In the genomic region with DNA sequence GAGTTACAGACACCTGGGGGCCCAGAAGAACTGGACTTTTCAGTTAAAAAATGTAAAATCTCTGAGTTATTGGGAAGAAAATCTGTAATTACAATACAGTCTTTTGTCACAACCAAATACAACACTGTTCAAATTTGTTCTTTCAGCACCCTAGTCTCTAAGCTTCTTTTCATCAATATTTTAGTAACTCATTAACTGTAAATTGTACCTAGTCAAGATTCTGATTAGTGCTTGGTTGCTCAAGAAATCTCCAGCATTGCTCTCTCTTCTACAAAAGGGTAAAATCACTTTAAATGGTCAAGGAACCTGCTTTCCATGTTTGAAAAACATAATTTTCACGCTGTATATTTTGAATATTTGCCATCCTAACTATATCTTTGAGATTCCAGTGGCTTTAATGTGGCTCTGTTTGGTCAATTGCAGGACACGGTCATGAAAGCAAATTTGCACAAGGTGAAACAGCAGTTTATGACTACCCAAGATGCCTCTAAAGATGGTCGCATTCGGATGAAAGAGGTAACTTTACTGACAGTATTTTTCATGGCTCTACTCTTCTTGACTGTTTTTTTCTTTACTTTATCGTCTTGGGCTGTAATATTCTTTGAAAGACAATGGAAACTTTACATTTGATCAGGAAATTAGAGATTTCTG, we compare ENCODE assay signal across 1 cellular context.
TF ChIP-seq lines count a peak whose summit lies in the region.

No MANE protein-coding gene starts in this region.

TF ChIP-seq in HepG2, 621 proteins besides CTCF, POLR2A, EP300 and RAD21 (continued from another document and continues in another):
- TF ChIP-seq, protein P1, sequence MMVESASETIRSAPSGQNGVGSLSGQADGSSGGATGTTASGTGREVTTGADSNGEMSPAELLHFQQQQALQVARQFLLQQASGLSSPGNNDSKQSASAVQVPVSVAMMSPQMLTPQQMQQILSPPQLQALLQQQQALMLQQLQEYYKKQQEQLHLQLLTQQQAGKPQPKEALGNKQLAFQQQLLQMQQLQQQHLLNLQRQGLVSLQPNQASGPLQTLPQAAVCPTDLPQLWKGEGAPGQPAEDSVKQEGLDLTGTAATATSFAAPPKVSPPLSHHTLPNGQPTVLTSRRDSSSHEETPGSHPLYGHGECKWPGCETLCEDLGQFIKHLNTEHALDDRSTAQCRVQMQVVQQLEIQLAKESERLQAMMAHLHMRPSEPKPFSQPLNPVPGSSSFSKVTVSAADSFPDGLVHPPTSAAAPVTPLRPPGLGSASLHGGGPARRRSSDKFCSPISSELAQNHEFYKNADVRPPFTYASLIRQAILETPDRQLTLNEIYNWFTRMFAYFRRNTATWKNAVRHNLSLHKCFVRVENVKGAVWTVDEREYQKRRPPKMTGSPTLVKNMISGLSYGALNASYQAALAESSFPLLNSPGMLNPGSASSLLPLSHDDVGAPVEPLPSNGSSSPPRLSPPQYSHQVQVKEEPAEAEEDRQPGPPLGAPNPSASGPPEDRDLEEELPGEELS (CRISPR knock-in tag; IDR thresholded peaks at IDR 0.05): 0 out of 2 replicates have a peak, but pooled peaks have one; percentile 16
- TF ChIP-seq NFRKB (IDR thresholded peaks at IDR 0.05) (no peak), SAP130 (CRISPR knock-in tag; IDR thresholded peaks at IDR 0.05; ENCODE audit: low read depth) (no peak), ZNF747 (CRISPR knock-in tag; IDR thresholded peaks at IDR 0.05; ENCODE audit: borderline replicate concordance) (no peak), STAG1 (CRISPR knock-in tag; IDR thresholded peaks at IDR 0.05) (no peak), FOXP1 (IDR thresholded peaks at IDR 0.05) (no peak), FOXP1 (CRISPR knock-in tag; IDR thresholded peaks at IDR 0.05) (peak; percentile 41; the same call in 1 of the 2 replicates), NCOA1 (CRISPR knock-in tag; IDR thresholded peaks at IDR 0.05) (no peak), NFKB2 (CRISPR knock-in tag; IDR thresholded peaks at IDR 0.05; ENCODE audit: borderline replicate concordance) (no peak), PITX1 (CRISPR knock-in tag; IDR thresholded peaks at IDR 0.05) (no peak), CEBPB (IDR thresholded peaks at IDR 0.05; ENCODE audit: borderline replicate concordance, low read depth, low read length) (peak; percentile 14; the same call in 1 of the 2 replicates), RBM39 (IDR thresholded peaks at IDR 0.05; ENCODE audit: low read depth, low read length, poor library complexity, severe bottlenecking) (no peak), CEBPG (CRISPR knock-in tag; IDR thresholded peaks at IDR 0.05) (peak; percentile 59), ZNF143 (CRISPR knock-in tag; IDR thresholded peaks at IDR 0.05) (no peak), MAFG (CRISPR knock-in tag; IDR thresholded peaks at IDR 0.05) (no peak), CENPX (CRISPR knock-in tag; IDR thresholded peaks at IDR 0.05) (no peak), ZNF746 (CRISPR knock-in tag; IDR thresholded peaks at IDR 0.05) (no peak), CREB1 (IDR thresholded peaks at IDR 0.05) (no peak), CREB1 (CRISPR knock-in tag; IDR thresholded peaks at IDR 0.05) (peak; percentile 42; the same call in 1 of the 2 replicates), ZNF225 (CRISPR knock-in tag; IDR thresholded peaks at IDR 0.05) (no peak), YY1 (IDR thresholded peaks at IDR 0.05; ENCODE audit: insufficient read depth, insufficient replicate concordance, low read depth, low read length) (peak; percentile 51)
- TF ChIP-seq, protein P2, sequence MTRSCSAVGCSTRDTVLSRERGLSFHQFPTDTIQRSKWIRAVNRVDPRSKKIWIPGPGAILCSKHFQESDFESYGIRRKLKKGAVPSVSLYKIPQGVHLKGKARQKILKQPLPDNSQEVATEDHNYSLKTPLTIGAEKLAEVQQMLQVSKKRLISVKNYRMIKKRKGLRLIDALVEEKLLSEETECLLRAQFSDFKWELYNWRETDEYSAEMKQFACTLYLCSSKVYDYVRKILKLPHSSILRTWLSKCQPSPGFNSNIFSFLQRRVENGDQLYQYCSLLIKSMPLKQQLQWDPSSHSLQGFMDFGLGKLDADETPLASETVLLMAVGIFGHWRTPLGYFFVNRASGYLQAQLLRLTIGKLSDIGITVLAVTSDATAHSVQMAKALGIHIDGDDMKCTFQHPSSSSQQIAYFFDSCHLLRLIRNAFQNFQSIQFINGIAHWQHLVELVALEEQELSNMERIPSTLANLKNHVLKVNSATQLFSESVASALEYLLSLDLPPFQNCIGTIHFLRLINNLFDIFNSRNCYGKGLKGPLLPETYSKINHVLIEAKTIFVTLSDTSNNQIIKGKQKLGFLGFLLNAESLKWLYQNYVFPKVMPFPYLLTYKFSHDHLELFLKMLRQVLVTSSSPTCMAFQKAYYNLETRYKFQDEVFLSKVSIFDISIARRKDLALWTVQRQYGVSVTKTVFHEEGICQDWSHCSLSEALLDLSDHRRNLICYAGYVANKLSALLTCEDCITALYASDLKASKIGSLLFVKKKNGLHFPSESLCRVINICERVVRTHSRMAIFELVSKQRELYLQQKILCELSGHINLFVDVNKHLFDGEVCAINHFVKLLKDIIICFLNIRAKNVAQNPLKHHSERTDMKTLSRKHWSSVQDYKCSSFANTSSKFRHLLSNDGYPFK (CRISPR knock-in tag; IDR thresholded peaks at IDR 0.05; ENCODE audit: borderline replicate concordance): no peak
- TF ChIP-seq, protein P3, sequence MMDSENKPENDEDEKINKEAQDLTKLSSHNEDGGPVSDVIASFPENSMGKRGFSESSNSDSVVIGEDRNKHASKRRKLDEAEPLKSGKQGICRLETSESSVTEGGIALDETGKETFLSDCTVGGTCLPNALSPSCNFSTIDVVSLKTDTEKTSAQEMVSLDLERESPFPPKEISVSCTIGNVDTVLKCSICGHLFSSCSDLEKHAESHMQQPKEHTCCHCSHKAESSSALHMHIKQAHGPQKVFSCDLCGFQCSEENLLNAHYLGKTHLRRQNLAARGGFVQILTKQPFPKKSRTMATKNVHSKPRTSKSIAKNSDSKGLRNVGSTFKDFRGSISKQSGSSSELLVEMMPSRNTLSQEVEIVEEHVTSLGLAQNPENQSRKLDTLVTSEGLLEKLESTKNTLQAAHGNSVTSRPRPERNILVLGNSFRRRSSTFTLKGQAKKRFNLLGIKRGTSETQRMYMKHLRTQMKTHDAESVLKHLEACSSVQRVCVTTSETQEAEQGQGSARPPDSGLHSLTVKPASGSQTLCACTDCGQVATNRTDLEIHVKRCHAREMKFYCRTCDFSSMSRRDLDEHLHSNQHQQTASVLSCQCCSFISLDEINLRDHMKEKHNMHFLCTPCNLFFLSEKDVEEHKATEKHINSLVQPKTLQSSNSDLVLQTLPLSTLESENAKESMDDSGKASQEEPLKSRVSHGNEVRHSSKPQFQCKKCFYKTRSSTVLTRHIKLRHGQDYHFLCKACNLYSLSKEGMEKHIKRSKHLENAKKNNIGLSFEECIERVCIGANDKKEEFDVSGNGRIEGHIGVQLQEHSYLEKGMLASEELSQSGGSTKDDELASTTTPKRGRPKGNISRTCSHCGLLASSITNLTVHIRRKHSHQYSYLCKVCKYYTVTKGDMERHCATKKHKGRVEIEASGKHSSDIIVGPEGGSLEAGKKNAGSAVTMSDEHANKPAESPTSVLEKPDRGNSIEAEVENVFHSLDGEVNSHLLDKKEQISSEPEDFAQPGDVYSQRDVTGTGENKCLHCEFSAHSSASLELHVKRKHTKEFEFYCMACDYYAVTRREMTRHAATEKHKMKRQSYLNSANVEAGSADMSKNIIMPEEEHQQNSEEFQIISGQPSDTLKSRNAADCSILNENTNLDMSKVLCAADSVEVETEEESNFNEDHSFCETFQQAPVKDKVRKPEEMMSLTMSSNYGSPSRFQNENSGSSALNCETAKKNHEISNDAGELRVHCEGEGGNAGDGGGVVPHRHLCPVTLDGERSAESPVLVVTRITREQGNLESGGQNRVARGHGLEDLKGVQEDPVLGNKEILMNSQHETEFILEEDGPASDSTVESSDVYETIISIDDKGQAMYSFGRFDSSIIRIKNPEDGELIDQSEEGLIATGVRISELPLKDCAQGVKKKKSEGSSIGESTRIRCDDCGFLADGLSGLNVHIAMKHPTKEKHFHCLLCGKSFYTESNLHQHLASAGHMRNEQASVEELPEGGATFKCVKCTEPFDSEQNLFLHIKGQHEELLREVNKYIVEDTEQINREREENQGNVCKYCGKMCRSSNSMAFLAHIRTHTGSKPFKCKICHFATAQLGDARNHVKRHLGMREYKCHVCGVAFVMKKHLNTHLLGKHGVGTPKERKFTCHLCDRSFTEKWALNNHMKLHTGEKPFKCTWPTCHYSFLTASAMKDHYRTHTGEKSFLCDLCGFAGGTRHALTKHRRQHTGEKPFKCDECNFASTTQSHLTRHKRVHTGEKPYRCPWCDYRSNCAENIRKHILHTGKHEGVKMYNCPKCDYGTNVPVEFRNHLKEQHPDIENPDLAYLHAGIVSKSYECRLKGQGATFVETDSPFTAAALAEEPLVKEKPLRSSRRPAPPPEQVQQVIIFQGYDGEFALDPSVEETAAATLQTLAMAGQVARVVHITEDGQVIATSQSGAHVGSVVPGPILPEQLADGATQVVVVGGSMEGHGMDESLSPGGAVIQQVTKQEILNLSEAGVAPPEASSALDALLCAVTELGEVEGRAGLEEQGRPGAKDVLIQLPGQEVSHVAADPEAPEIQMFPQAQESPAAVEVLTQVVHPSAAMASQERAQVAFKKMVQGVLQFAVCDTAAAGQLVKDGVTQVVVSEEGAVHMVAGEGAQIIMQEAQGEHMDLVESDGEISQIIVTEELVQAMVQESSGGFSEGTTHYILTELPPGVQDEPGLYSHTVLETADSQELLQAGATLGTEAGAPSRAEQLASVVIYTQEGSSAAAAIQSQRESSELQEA (CRISPR knock-in tag; IDR thresholded peaks at IDR 0.05; ENCODE audit: not compliant biosample characterization): no peak
- TF ChIP-seq, protein P4, sequence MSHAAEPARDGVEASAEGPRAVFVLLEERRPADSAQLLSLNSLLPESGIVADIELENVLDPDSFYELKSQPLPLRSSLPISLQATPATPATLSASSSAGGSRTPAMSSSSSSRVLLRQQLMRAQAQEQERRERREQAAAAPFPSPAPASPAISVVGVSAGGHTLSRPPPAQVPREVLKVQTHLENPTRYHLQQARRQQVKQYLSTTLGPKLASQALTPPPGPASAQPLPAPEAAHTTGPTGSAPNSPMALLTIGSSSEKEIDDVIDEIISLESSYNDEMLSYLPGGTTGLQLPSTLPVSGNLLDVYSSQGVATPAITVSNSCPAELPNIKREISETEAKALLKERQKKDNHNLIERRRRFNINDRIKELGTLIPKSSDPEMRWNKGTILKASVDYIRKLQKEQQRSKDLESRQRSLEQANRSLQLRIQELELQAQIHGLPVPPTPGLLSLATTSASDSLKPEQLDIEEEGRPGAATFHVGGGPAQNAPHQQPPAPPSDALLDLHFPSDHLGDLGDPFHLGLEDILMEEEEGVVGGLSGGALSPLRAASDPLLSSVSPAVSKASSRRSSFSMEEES (CRISPR knock-in tag; IDR thresholded peaks at IDR 0.05): no peak; the same call in 1 of the 2 replicates
- TF ChIP-seq, protein P5, sequence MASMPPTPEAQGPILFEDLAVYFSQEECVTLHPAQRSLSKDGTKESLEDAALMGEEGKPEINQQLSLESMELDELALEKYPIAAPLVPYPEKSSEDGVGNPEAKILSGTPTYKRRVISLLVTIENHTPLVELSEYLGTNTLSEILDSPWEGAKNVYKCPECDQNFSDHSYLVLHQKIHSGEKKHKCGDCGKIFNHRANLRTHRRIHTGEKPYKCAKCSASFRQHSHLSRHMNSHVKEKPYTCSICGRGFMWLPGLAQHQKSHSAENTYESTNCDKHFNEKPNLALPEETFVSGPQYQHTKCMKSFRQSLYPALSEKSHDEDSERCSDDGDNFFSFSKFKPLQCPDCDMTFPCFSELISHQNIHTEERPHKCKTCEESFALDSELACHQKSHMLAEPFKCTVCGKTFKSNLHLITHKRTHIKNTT (CRISPR knock-in tag; IDR thresholded peaks at IDR 0.05): no peak
- TF ChIP-seq, protein P6, sequence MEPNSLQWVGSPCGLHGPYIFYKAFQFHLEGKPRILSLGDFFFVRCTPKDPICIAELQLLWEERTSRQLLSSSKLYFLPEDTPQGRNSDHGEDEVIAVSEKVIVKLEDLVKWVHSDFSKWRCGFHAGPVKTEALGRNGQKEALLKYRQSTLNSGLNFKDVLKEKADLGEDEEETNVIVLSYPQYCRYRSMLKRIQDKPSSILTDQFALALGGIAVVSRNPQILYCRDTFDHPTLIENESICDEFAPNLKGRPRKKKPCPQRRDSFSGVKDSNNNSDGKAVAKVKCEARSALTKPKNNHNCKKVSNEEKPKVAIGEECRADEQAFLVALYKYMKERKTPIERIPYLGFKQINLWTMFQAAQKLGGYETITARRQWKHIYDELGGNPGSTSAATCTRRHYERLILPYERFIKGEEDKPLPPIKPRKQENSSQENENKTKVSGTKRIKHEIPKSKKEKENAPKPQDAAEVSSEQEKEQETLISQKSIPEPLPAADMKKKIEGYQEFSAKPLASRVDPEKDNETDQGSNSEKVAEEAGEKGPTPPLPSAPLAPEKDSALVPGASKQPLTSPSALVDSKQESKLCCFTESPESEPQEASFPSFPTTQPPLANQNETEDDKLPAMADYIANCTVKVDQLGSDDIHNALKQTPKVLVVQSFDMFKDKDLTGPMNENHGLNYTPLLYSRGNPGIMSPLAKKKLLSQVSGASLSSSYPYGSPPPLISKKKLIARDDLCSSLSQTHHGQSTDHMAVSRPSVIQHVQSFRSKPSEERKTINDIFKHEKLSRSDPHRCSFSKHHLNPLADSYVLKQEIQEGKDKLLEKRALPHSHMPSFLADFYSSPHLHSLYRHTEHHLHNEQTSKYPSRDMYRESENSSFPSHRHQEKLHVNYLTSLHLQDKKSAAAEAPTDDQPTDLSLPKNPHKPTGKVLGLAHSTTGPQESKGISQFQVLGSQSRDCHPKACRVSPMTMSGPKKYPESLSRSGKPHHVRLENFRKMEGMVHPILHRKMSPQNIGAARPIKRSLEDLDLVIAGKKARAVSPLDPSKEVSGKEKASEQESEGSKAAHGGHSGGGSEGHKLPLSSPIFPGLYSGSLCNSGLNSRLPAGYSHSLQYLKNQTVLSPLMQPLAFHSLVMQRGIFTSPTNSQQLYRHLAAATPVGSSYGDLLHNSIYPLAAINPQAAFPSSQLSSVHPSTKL (CRISPR knock-in tag; IDR thresholded peaks at IDR 0.05): peak; percentile 60
- TF ChIP-seq, protein P7, sequence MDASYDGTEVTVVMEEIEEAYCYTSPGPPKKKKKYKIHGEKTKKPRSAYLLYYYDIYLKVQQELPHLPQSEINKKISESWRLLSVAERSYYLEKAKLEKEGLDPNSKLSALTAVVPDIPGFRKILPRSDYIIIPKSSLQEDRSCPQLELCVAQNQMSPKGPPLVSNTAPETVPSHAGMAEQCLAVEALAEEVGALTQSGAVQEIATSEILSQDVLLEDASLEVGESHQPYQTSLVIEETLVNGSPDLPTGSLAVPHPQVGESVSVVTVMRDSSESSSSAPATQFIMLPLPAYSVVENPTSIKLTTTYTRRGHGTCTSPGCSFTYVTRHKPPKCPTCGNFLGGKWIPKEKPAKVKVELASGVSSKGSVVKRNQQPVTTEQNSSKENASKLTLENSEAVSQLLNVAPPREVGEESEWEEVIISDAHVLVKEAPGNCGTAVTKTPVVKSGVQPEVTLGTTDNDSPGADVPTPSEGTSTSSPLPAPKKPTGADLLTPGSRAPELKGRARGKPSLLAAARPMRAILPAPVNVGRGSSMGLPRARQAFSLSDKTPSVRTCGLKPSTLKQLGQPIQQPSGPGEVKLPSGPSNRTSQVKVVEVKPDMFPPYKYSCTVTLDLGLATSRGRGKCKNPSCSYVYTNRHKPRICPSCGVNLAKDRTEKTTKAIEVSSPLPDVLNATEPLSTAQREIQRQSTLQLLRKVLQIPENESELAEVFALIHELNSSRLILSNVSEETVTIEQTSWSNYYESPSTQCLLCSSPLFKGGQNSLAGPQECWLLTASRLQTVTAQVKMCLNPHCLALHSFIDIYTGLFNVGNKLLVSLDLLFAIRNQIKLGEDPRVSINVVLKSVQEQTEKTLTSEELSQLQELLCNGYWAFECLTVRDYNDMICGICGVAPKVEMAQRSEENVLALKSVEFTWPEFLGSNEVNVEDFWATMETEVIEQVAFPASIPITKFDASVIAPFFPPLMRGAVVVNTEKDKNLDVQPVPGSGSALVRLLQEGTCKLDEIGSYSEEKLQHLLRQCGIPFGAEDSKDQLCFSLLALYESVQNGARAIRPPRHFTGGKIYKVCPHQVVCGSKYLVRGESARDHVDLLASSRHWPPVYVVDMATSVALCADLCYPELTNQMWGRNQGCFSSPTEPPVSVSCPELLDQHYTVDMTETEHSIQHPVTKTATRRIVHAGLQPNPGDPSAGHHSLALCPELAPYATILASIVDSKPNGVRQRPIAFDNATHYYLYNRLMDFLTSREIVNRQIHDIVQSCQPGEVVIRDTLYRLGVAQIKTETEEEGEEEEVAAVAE (CRISPR knock-in tag; IDR thresholded peaks at IDR 0.05; ENCODE audit: borderline replicate concordance): no peak
